Comparison of ENCODE assay signal across 1 cellular context in the genomic region with DNA sequence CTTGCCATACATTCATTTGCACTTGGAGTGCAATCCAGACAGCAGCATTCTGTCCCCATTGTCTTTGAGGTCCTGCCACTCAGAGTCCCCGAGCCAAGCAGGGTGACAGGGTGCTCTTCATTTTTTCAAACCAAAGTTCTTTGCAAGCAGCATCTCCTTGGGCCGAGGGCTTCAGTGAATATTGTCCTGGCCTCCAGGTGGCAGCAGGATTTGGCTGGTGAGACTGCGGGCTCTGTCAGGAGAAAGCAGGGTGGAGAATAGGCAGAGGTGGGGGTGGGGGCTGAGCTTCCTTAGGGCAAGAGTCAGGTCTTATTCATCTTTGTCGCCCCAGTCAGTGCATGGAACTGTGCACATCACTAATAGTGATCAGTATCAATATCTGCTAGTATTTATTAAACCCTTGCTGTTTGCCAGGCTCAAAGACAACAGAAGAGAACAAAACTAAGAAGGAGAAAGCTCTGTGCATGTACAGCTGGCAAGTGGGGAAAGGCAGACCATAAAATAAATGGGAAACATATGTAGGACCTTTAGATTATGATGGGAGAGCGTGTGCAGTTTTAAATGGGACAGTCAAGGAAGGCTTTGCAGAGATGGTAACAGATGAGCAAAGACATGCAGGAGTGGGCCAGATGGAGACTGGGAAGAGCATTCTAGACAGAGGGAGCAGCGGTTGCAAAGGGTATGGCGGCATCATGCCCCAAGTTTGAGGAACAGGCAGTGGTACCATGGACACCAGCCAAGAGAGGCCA.
TF ChIP-seq lines count a peak whose summit lies in the region.

No MANE protein-coding gene starts in this region.

TF ChIP-seq in H1, 55 proteins besides CTCF, POLR2A, EP300 and RAD21 (continued from another document):
- TF ChIP-seq KDM1A (IDR thresholded peaks at IDR 0.05; ENCODE audit: borderline replicate concordance, low read length), result no peak
TF ChIP-seq in H1: peak in this region for 0.
